8 cellular contexts compared by ENCODE assay signal in the genomic region with DNA sequence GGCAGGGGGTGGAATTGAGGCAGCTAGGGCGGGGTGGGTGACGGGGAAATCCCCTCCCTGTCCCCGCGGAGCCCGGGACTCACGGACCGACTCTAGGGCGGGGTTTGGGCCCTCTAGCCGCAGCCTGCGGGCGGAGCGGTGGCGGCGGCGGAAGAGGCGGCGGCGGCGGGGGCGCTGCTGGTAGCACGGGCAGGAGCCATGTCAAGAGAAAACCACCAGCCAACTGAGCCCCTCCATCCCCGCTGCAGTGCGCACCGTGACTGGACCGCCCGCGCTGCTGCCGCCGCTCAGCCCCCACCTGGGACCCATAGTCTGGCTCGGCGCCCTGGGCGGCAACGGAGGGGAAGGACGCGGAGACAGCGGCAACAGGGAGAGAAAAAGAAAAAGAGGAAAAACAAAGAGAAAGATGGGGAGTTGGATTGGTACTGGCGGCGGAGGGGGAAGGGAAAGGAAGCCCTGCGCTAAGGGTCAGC. TPM values are rescaled to one million over a fixed set of nuclear protein-coding genes. Genes with fewer than 3 reads are reported as not detected.
DNase-seq lines count a peak whose midpoint lies in the region; ATAC-seq and TF ChIP-seq lines count a peak whose summit lies in the region.

No MANE protein-coding gene starts in this region.

- DNase-seq in BE2C: peak; percentile 63
- DNase-seq in GM23338 (ENCODE audit: low spot score): peak; percentile 46
- DNase-seq in Peyer's patch: peak; percentile 42 to 82 (median 77)
- peak; percentile 93 for DNase-seq in activated effector memory CD4-positive, alpha-beta T cell treated with anti-CD3 and anti-CD28 coated beads, Interleukin-2, amount 50 U/mL, for 16 hours
- peak; percentile 33 to 71 for DNase-seq in foreskin fibroblast
- peak in 33 of 56 donors; percentile 5 to 69 (median 46) for DNase-seq in nucleus accumbens (lab: John Stamatoyannopoulos, UW)

- H3K36me3 ChIP-seq in BE2C: peaks cover 28% of the 10 kb centered on the region
- H3K36me3 ChIP-seq in GM23338 (ENCODE audit: insufficient read depth): peaks cover 11% of the 10 kb centered on the region; the same call in 1 of the 2 replicates
- peaks cover 0 to 13% (median 0%) of the 10 kb centered on the region in 3 donors for H3K36me3 ChIP-seq in Peyer's patch

- peak overlapping the region; percentile 89 for H3K4me2 ChIP-seq in GM23338

- ATAC-seq in GM23338: peak; percentile 22
- ATAC-seq in GM19467 (IDR thresholded peaks at IDR 0.05; ENCODE audit: unreplicated experiment): no peak

- H3K27ac ChIP-seq in GM23338 (ENCODE audit: low read depth): peak overlapping the region; percentile 97
- peak overlapping the region; percentile 96 to 100 (median 98) for H3K27ac ChIP-seq in Peyer's patch
- peak overlapping the region; percentile 99 for H3K27ac ChIP-seq in temporal lobe (ENCODE audit: low read depth, low read length)

- no peak overlapping the region for H2AFZ ChIP-seq in GM23338

- H3K4me1 Mint-ChIP-seq in GM23338: peaks cover 24% of the 10 kb centered on the region

- H3K27ac Mint-ChIP-seq in GM23338: peak overlapping the region; percentile 100

- H3K9me3 ChIP-seq in BE2C (no peaks in the 10 kb centered on the region), Peyer's patch (no peaks in the 10 kb centered on the region)

- peaks cover 37% of the 10 kb centered on the region for H4K20me1 ChIP-seq in GM23338 (replicated peaks; ENCODE audit: insufficient read depth)

- H3K4me1 ChIP-seq in BE2C (no peaks in the 10 kb centered on the region), GM23338 (ENCODE audit: insufficient read depth) (peaks cover 17% of the 10 kb centered on the region; the same call in 1 of the 2 replicates), Peyer's patch (peaks cover 0 to 20% (median 14%) of the 10 kb centered on the region in 4 donors)

- peak overlapping the region; percentile 98 for H3K4me3 Mint-ChIP-seq in GM23338

- TF ChIP-seq CTCF in BE2C (IDR thresholded peaks at IDR 0.05; ENCODE audit: low read depth, low read length) (no peak), GM23338 (conservative IDR thresholded peaks at IDR 0.05; ENCODE audit: low read depth in 2 of 2) (no peak), Peyer's patch (IDR thresholded peaks at IDR 0.05) (no peak), foreskin fibroblast (IDR thresholded peaks at IDR 0.05; ENCODE audit: low read depth, low read length) (no peak)

- H3K4me3 ChIP-seq in BE2C (ENCODE audit: low read depth, low read length) (peak overlapping the region; percentile 97), GM23338 (peak overlapping the region; percentile 84), Peyer's patch (peak overlapping the region; percentile 75 to 91 (median 85)), foreskin fibroblast (ENCODE audit: low read depth in 1 of 2, low read length in 2 of 2) (peak overlapping the region; percentile 99 to 100)

- no peaks in the 10 kb centered on the region for H3K9me2 ChIP-seq in GM23338 (ENCODE audit: insufficient read depth)

- TF ChIP-seq POLR2A in Peyer's patch (IDR thresholded peaks at IDR 0.05): no peak

- peaks cover 4% of the 10 kb centered on the region; the same call in 1 of the 2 replicates for H3F3A ChIP-seq in GM23338 (replicated peaks; ENCODE audit: low read depth)

- no peaks in the 10 kb centered on the region for H3K27me3 ChIP-seq in BE2C
- no peaks in the 10 kb centered on the region for H3K27me3 ChIP-seq in GM23338 (ENCODE audit: insufficient read depth)
- no peaks in the 10 kb centered on the region for H3K27me3 ChIP-seq in Peyer's patch

- peaks cover 48% of the 10 kb centered on the region for H3K36me3 Mint-ChIP-seq in GM23338 (ENCODE audit: low read depth)

- H3K79me2 ChIP-seq in GM23338 (replicated peaks; ENCODE audit: insufficient read depth): peaks cover 53% of the 10 kb centered on the region

- H3K27me3 Mint-ChIP-seq in GM23338 (ENCODE audit: insufficient read depth, low read depth, poor library complexity): peaks cover 22% of the 10 kb centered on the region

- H3K9me3 Mint-ChIP-seq in GM23338: no peaks in the 10 kb centered on the region

TF ChIP-seq in GM23338, 12 proteins besides CTCF, POLR2A, EP300 and RAD21:
- TF ChIP-seq ZNF331 (CRISPR knock-in tag; IDR thresholded peaks at IDR 0.05; ENCODE audit: low read depth) (peak; percentile 8; the same call in 1 of the 2 replicates), EZH2 (IDR thresholded peaks at IDR 0.05; ENCODE audit: low read depth, unreplicated experiment) (no peak), EZH2phosphoT487 (IDR thresholded peaks at IDR 0.05; ENCODE audit: unreplicated experiment) (no peak)
TF ChIP-seq in GM23338: peak in this region for 1.

RNA-seq across cellular contexts. Expression of gene C6orf62, which starts 1.2 kb away (rescaled TPM):
- 48.9 TPM for polyA plus RNA-seq in BE2C (2012; ENCODE audit: insufficient read depth, insufficient read length, low read depth)
- 78.4 and 79.9 TPM in 2 replicates for total RNA-seq in GM23338 (2014; rRNA removed; shearing (Covaris generic))
- polyA plus RNA-seq in GM23338 (2016; fragmentation: Nextera tagmentation; extraction: Ambion mirVana): 63.1 and 66.7 TPM in 2 replicates
- total RNA-seq in Peyer's patch (10 to 100 TPM; 48.7 to 74.8 (median 59.4) TPM), temporal lobe (83.3 TPM)

RNA-seq across cellular contexts. Expression of gene ACOT13, which starts 53.3 kb away (rescaled TPM):
- 11.9 TPM for polyA plus RNA-seq in BE2C (2012; ENCODE audit: insufficient read depth, insufficient read length, low read depth)
- total RNA-seq in GM23338 (2014; rRNA removed; shearing (Covaris generic)): 17.4 and 17.8 TPM in 2 replicates
- 175 and 190 TPM in 2 replicates for polyA plus RNA-seq in GM23338 (2016; fragmentation: Nextera tagmentation; extraction: Ambion mirVana)
- 10 to 100 TPM in 2 of 4 donors, 1 to 10 TPM in 2; 5.2 to 23.1 (median 9.1) TPM for total RNA-seq in Peyer's patch
- total RNA-seq in temporal lobe: 2.7 TPM

RNA-seq across cellular contexts. Expression of gene TDP2, which starts 53.5 kb away (rescaled TPM):
- 45.1 TPM for polyA plus RNA-seq in BE2C (2012; ENCODE audit: insufficient read depth, insufficient read length, low read depth)
- total RNA-seq in GM23338 (2014; rRNA removed; shearing (Covaris generic)): 47.8 and 64.5 TPM in 2 replicates
- 41.8 and 46.8 TPM in 2 replicates for polyA plus RNA-seq in GM23338 (2016; fragmentation: Nextera tagmentation; extraction: Ambion mirVana)
- total RNA-seq in Peyer's patch (100 to 1,000 TPM in 3 of 4 donors, 10 to 100 TPM in 1; 69.3 to 403 (median 279) TPM), temporal lobe (25.1 TPM)

RNA-seq across cellular contexts. Expression of gene GMNN, which starts 54.6 kb away (rescaled TPM):
- 21.0 TPM for polyA plus RNA-seq in BE2C (2012; ENCODE audit: insufficient read depth, insufficient read length, low read depth)
- 88.2 and 89.1 TPM in 2 replicates for total RNA-seq in GM23338 (2014; rRNA removed; shearing (Covaris generic))
- 183 and 202 TPM in 2 replicates for polyA plus RNA-seq in GM23338 (2016; fragmentation: Nextera tagmentation; extraction: Ambion mirVana)
- total RNA-seq in Peyer's patch (10 to 100 TPM in 3 of 4 donors, 1 to 10 TPM in 1; 8.2 to 24.8 (median 16.3) TPM), temporal lobe (8.6 TPM)
